ENCODE assay signal across 1 cellular context in the genomic region with DNA sequence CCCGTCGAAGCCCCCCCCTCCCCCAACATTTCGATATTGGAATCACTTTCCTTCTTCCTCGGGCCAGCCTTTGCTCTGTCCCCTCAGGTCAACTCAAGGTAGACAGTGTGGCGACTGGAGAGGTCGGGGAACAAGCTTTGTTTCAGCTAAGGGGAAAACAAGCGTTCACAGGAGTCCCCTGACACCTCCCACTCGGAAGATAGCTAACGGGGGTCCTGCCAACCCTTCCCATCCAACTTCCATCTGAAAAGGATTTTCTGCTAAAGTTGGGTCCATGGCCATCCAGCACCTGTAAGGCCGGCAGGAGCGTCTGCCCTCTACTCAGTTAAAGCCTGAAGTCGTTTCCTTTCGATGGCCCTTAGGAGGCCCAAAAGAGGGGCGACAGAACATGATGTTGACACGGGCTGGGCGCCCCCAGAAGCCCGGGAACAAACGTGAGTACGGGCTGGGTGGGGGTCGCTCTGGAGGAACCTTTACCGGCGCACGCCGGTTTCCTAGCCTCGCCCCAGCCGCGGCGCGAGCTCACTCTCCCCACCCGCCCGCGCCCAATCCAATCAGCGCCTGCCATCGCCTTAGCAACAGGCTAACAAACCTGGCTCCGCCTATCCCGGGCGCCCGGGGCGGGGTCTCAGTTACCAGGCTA.
TF ChIP-seq lines count a peak whose summit lies in the region.

No MANE protein-coding gene starts in this region.

TF ChIP-seq in HepG2, 621 proteins besides CTCF, POLR2A, EP300 and RAD21 (continued from another document and continues in another):
- TF ChIP-seq, protein P1, sequence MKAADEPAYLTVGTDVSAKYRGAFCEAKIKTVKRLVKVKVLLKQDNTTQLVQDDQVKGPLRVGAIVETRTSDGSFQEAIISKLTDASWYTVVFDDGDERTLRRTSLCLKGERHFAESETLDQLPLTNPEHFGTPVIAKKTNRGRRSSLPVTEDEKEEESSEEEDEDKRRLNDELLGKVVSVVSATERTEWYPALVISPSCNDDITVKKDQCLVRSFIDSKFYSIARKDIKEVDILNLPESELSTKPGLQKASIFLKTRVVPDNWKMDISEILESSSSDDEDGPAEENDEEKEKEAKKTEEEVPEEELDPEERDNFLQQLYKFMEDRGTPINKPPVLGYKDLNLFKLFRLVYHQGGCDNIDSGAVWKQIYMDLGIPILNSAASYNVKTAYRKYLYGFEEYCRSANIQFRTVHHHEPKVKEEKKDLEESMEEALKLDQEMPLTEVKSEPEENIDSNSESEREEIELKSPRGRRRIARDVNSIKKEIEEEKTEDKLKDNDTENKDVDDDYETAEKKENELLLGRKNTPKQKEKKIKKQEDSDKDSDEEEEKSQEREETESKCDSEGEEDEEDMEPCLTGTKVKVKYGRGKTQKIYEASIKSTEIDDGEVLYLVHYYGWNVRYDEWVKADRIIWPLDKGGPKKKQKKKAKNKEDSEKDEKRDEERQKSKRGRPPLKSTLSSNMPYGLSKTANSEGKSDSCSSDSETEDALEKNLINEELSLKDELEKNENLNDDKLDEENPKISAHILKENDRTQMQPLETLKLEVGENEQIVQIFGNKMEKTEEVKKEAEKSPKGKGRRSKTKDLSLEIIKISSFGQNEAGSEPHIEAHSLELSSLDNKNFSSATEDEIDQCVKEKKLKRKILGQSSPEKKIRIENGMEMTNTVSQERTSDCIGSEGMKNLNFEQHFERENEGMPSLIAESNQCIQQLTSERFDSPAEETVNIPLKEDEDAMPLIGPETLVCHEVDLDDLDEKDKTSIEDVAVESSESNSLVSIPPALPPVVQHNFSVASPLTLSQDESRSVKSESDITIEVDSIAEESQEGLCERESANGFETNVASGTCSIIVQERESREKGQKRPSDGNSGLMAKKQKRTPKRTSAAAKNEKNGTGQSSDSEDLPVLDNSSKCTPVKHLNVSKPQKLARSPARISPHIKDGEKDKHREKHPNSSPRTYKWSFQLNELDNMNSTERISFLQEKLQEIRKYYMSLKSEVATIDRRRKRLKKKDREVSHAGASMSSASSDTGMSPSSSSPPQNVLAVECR (CRISPR knock-in tag; IDR thresholded peaks at IDR 0.05; ENCODE audit: borderline replicate concordance): peak; percentile 71
- TF ChIP-seq GABPA (IDR thresholded peaks at IDR 0.05; ENCODE audit: low read depth, low read length): no peak
- peak; percentile 22; the same call in 1 of the 2 replicates for TF ChIP-seq GABPA (CRISPR knock-in tag; IDR thresholded peaks at IDR 0.05; ENCODE audit: low read depth)
- TF ChIP-seq NRL (CRISPR knock-in tag; IDR thresholded peaks at IDR 0.05; ENCODE audit: borderline replicate concordance): no peak; the same call in 1 of the 2 replicates
- TF ChIP-seq, protein P2, sequence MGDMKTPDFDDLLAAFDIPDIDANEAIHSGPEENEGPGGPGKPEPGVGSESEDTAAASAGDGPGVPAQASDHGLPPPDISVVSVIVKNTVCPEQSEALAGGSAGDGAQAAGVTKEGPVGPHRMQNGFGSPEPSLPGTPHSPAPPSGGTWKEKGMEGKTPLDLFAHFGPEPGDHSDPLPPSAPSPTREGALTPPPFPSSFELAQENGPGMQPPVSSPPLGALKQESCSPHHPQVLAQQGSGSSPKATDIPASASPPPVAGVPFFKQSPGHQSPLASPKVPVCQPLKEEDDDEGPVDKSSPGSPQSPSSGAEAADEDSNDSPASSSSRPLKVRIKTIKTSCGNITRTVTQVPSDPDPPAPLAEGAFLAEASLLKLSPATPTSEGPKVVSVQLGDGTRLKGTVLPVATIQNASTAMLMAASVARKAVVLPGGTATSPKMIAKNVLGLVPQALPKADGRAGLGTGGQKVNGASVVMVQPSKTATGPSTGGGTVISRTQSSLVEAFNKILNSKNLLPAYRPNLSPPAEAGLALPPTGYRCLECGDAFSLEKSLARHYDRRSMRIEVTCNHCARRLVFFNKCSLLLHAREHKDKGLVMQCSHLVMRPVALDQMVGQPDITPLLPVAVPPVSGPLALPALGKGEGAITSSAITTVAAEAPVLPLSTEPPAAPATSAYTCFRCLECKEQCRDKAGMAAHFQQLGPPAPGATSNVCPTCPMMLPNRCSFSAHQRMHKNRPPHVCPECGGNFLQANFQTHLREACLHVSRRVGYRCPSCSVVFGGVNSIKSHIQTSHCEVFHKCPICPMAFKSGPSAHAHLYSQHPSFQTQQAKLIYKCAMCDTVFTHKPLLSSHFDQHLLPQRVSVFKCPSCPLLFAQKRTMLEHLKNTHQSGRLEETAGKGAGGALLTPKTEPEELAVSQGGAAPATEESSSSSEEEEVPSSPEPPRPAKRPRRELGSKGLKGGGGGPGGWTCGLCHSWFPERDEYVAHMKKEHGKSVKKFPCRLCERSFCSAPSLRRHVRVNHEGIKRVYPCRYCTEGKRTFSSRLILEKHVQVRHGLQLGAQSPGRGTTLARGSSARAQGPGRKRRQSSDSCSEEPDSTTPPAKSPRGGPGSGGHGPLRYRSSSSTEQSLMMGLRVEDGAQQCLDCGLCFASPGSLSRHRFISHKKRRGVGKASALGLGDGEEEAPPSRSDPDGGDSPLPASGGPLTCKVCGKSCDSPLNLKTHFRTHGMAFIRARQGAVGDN (CRISPR knock-in tag; IDR thresholded peaks at IDR 0.05): peak; percentile 35; the same call in 1 of the 2 replicates
- peak; percentile 30; the same call in 1 of the 2 replicates for TF ChIP-seq ZFX (CRISPR knock-in tag; IDR thresholded peaks at IDR 0.05; ENCODE audit: low read depth)
- 0 out of 4 replicates have a peak, but pooled peaks of 1 of the 2 experiments have one; percentile 11 for TF ChIP-seq ATF4 (CRISPR knock-in tag; IDR thresholded peaks at IDR 0.05)
- TF ChIP-seq KMT2B (CRISPR knock-in tag; IDR thresholded peaks at IDR 0.05): 0 out of 2 replicates have a peak, but pooled peaks have one; percentile 12
- TF ChIP-seq, protein P3, sequence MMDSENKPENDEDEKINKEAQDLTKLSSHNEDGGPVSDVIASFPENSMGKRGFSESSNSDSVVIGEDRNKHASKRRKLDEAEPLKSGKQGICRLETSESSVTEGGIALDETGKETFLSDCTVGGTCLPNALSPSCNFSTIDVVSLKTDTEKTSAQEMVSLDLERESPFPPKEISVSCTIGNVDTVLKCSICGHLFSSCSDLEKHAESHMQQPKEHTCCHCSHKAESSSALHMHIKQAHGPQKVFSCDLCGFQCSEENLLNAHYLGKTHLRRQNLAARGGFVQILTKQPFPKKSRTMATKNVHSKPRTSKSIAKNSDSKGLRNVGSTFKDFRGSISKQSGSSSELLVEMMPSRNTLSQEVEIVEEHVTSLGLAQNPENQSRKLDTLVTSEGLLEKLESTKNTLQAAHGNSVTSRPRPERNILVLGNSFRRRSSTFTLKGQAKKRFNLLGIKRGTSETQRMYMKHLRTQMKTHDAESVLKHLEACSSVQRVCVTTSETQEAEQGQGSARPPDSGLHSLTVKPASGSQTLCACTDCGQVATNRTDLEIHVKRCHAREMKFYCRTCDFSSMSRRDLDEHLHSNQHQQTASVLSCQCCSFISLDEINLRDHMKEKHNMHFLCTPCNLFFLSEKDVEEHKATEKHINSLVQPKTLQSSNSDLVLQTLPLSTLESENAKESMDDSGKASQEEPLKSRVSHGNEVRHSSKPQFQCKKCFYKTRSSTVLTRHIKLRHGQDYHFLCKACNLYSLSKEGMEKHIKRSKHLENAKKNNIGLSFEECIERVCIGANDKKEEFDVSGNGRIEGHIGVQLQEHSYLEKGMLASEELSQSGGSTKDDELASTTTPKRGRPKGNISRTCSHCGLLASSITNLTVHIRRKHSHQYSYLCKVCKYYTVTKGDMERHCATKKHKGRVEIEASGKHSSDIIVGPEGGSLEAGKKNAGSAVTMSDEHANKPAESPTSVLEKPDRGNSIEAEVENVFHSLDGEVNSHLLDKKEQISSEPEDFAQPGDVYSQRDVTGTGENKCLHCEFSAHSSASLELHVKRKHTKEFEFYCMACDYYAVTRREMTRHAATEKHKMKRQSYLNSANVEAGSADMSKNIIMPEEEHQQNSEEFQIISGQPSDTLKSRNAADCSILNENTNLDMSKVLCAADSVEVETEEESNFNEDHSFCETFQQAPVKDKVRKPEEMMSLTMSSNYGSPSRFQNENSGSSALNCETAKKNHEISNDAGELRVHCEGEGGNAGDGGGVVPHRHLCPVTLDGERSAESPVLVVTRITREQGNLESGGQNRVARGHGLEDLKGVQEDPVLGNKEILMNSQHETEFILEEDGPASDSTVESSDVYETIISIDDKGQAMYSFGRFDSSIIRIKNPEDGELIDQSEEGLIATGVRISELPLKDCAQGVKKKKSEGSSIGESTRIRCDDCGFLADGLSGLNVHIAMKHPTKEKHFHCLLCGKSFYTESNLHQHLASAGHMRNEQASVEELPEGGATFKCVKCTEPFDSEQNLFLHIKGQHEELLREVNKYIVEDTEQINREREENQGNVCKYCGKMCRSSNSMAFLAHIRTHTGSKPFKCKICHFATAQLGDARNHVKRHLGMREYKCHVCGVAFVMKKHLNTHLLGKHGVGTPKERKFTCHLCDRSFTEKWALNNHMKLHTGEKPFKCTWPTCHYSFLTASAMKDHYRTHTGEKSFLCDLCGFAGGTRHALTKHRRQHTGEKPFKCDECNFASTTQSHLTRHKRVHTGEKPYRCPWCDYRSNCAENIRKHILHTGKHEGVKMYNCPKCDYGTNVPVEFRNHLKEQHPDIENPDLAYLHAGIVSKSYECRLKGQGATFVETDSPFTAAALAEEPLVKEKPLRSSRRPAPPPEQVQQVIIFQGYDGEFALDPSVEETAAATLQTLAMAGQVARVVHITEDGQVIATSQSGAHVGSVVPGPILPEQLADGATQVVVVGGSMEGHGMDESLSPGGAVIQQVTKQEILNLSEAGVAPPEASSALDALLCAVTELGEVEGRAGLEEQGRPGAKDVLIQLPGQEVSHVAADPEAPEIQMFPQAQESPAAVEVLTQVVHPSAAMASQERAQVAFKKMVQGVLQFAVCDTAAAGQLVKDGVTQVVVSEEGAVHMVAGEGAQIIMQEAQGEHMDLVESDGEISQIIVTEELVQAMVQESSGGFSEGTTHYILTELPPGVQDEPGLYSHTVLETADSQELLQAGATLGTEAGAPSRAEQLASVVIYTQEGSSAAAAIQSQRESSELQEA (CRISPR knock-in tag; IDR thresholded peaks at IDR 0.05; ENCODE audit: not compliant biosample characterization): peak; percentile 9
- TF ChIP-seq, protein P4, sequence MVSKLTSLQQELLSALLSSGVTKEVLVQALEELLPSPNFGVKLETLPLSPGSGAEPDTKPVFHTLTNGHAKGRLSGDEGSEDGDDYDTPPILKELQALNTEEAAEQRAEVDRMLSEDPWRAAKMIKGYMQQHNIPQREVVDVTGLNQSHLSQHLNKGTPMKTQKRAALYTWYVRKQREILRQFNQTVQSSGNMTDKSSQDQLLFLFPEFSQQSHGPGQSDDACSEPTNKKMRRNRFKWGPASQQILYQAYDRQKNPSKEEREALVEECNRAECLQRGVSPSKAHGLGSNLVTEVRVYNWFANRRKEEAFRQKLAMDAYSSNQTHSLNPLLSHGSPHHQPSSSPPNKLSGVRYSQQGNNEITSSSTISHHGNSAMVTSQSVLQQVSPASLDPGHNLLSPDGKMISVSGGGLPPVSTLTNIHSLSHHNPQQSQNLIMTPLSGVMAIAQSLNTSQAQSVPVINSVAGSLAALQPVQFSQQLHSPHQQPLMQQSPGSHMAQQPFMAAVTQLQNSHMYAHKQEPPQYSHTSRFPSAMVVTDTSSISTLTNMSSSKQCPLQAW (CRISPR knock-in tag; IDR thresholded peaks at IDR 0.05): peak; percentile 56; the same call in 1 of the 2 replicates
- TF ChIP-seq PITX1 (CRISPR knock-in tag; IDR thresholded peaks at IDR 0.05): 0 out of 2 replicates have a peak, but pooled peaks have one; percentile 23
- peak; percentile 48; the same call in 1 of the 2 replicates for TF ChIP-seq HDAC1 (CRISPR knock-in tag; IDR thresholded peaks at IDR 0.05)
- no peak for TF ChIP-seq MYC (CRISPR knock-in tag; IDR thresholded peaks at IDR 0.05; ENCODE audit: borderline replicate concordance)
- TF ChIP-seq ZNF552 (CRISPR knock-in tag; IDR thresholded peaks at IDR 0.05; ENCODE audit: borderline replicate concordance): 0 out of 2 replicates have a peak, but pooled peaks have one; percentile 24
- peak; percentile 50; the same call in 1 of the 2 replicates for TF ChIP-seq RBFOX2 (IDR thresholded peaks at IDR 0.05; ENCODE audit: low read depth, low read length)
- 0 out of 2 replicates have a peak, but pooled peaks have one; percentile 28 for TF ChIP-seq MAZ (IDR thresholded peaks at IDR 0.05; ENCODE audit: borderline replicate concordance, low read depth, low read length)
- TF ChIP-seq MAZ (CRISPR knock-in tag; IDR thresholded peaks at IDR 0.05; ENCODE audit: low read depth): peak; percentile 5; the same call in 1 of the 2 replicates
- TF ChIP-seq ETV6 (CRISPR knock-in tag; conservative IDR thresholded peaks at IDR 0.05): no peak
- TF ChIP-seq SP2 (CRISPR knock-in tag; IDR thresholded peaks at IDR 0.05): peak; percentile 49
- TF ChIP-seq MYPOP (CRISPR knock-in tag; IDR thresholded peaks at IDR 0.05): 0 out of 2 replicates have a peak, but pooled peaks have one; percentile 28
- peak; percentile 66 for TF ChIP-seq RFX3 (CRISPR knock-in tag; IDR thresholded peaks at IDR 0.05)
- TF ChIP-seq ASH2L (IDR thresholded peaks at IDR 0.05; ENCODE audit: insufficient read length, low read depth, low read length): peak; percentile 35
- no peak for TF ChIP-seq PRPF4 (IDR thresholded peaks at IDR 0.05; ENCODE audit: low read depth, low read length, poor library complexity, severe bottlenecking)
- no peak for TF ChIP-seq ZNF136 (CRISPR knock-in tag; IDR thresholded peaks at IDR 0.05; ENCODE audit: low read depth)
- 0 out of 2 replicates have a peak, but pooled peaks have one; percentile 1 for TF ChIP-seq MXD1 (CRISPR knock-in tag; IDR thresholded peaks at IDR 0.05)
- TF ChIP-seq NFYC (CRISPR knock-in tag; IDR thresholded peaks at IDR 0.05): peak; percentile 67
- TF ChIP-seq KDM5B (CRISPR knock-in tag; IDR thresholded peaks at IDR 0.05; ENCODE audit: borderline replicate concordance): peak; percentile 43; the same call in 1 of the 2 replicates
- peak; percentile 13 for TF ChIP-seq YY1 (IDR thresholded peaks at IDR 0.05; ENCODE audit: insufficient read depth, insufficient replicate concordance, low read depth, low read length)
